In the genomic region with DNA sequence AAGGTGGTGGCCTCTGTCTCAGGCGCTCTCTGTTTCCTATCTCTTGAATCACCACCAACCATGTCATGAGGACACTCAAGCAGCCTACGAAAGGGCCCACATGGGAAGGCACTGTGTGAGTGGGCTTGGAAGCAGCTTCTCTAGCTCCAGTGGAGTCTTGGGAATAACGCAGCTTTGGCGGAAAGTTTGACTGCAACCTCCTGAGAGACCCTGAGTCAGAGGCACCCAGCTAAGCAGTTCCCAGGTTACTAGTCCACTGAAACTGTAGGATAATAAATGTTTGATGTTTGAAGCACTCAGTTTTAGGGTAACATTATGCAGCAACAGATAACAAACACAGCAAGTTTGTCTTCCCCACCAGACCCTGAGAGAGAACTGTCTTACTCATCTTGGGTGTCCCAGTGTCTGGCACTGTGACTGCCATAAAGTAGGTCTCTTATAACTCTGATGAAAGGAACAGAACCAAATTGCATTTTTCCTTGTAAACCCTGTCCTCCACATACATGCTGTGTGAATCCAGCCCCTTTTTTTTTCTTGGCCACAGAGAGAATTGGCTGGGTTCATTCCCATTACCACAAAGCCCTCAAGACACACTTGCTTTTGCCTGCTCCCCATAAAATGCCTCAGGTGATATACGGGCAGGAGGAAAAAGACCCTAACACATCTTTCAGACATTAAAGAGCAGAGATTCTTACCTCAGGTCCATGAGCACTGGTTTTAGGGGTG, we compare ENCODE assay signal across 24 cellular contexts.
DNase-seq lines count a peak whose midpoint lies in the region; ATAC-seq, FAIRE-seq and TF ChIP-seq lines count a peak whose summit lies in the region.
"Had no signal": no experiment of that assay in that cellular context is flagged by ENCODE, and none has a peak within 500 bp of the region (broad histone marks: within the 10 kb centered on the region; RNA-seq: fewer than 3 reads in every experiment).

No MANE protein-coding gene starts in this region.

- TF ChIP-seq POLR2A in H54 (IDR thresholded peaks at IDR 0.05; ENCODE audit: low read depth, low read length), result no peak

- ATAC-seq in HG02885 (IDR thresholded peaks at IDR 0.05; ENCODE audit: poor library complexity, unreplicated experiment) (no peak), HG02938 (IDR thresholded peaks at IDR 0.05; ENCODE audit: unreplicated experiment) (no peak)
- ATAC-seq in activated naive CD4-positive, alpha-beta T cell treated with anti-CD3 and anti-CD28 coated beads, Interleukin-2, amount 50 U/mL, for 72 hours, result no peak
- ATAC-seq: effector memory CD8-positive, alpha-beta T cell had no signal

- no peaks in the 10 kb centered on the region for H3K36me3 Mint-ChIP-seq in activated naive CD4-positive, alpha-beta T cell treated with anti-CD3 and anti-CD28 coated beads, Interleukin-2, amount 50 U/mL, for 72 hours
- H3K36me3 Mint-ChIP-seq: CD14-positive monocyte, IgD-negative memory B cell had no signal

- H3K9me3 Mint-ChIP-seq in activated naive CD4-positive, alpha-beta T cell treated with anti-CD3 and anti-CD28 coated beads, Interleukin-2, amount 50 U/mL, for 72 hours, result no peaks in the 10 kb centered on the region
- H3K9me3 Mint-ChIP-seq: activated B cell treated with CpG ODN at 0.5 μM for 24 hours; CD14-positive monocyte; effector memory CD8-positive, alpha-beta T cell; IgD-negative memory B cell had no signal

- FAIRE-seq in H54 (lab: Jason Lieb, UNC), result no peak

- no peaks in the 10 kb centered on the region for H3K79me2 ChIP-seq in parathyroid adenoma

- no peaks in the 10 kb centered on the region for H3K36me3 ChIP-seq in parathyroid adenoma (ENCODE audit: control insufficient read depth, insufficient read depth, low read length)
- H3K36me3 ChIP-seq: brain microvascular endothelial cell, thyroid gland had no signal

- no peak for TF ChIP-seq CTCF in parathyroid adenoma (IDR thresholded peaks at IDR 0.05)

- peak overlapping the region; percentile 2 for H2AFZ ChIP-seq in parathyroid adenoma

- H3K27ac ChIP-seq in parathyroid adenoma, result no peak overlapping the region
- H3K27ac ChIP-seq: brain microvascular endothelial cell, thyroid gland had no signal

- no peak overlapping the region for H3K9ac ChIP-seq in parathyroid adenoma

- H3K4me3 ChIP-seq in parathyroid adenoma (ENCODE audit: low read depth, low read length), result no peak overlapping the region
- H3K4me3 ChIP-seq: lung, thyroid gland had no signal

- H3K27me3 ChIP-seq in parathyroid adenoma (ENCODE audit: control insufficient read depth, insufficient read depth, low read length), result no peaks in the 10 kb centered on the region
- H3K27me3 ChIP-seq: brain microvascular endothelial cell, thyroid gland had no signal

- peaks cover 3% of the 10 kb centered on the region for H3K4me1 ChIP-seq in parathyroid adenoma
- H3K4me1 ChIP-seq: thyroid gland had no signal

- DNase-seq in GM03348 (ENCODE audit: low spot score), result peak; percentile 22
- DNase-seq in astrocyte of the hippocampus (ENCODE audit: low read depth, low spot score), result peak; percentile 45
- DNase-seq in fibroblast of peridontal ligament (ENCODE audit: extremely low read depth), result peak; percentile 65
- no peak for DNase-seq in H54 (ENCODE audit: insufficient read length, low spot score)
- DNase-seq in activated naive CD4-positive, alpha-beta T cell treated with anti-CD3 and anti-CD28 coated beads, Interleukin-2, amount 50 U/mL, for 72 hours (ENCODE audit: low spot score in 2 of 2), result no peak
- DNase-seq: activated B cell treated with CpG ODN at 0.5 μM for 24 hours; activated CD4-positive, alpha-beta T cell treated with anti-CD3 and anti-CD28 coated beads, Interleukin-2, amount 50 U/mL, for 4 hours; activated effector memory CD4-positive, alpha-beta T cell treated with Interleukin-2 at 50 U/mL for 16 hours; brain microvascular endothelial cell; effector memory CD8-positive, alpha-beta T cell; glutamatergic neuron; NCI-H2029 treated with DMSO at 0.1 percent for 48 hours; NCI-H774; nucleus accumbens; stimulated activated CD4-positive, alpha-beta T cell treated with anti-CD3 and anti-CD28 coated beads, Interleukin-4, amount 100 ng/mL, for 1 hour; stimulated activated naive CD4-positive, alpha-beta T cell; T1000; thyroid gland had no signal

- no peak overlapping the region for H3K27ac Mint-ChIP-seq in activated naive CD4-positive, alpha-beta T cell treated with anti-CD3 and anti-CD28 coated beads, Interleukin-2, amount 50 U/mL, for 72 hours
- H3K27ac Mint-ChIP-seq: activated B cell treated with CpG ODN at 0.5 μM for 24 hours; effector memory CD8-positive, alpha-beta T cell; IgD-negative memory B cell had no signal

- peak overlapping the region; percentile 19 for H3K4me2 ChIP-seq in parathyroid adenoma (ENCODE audit: low read length)

- H3K9me3 ChIP-seq in parathyroid adenoma (ENCODE audit: control insufficient read depth, low read length), result no peaks in the 10 kb centered on the region
- H3K9me3 ChIP-seq: thyroid gland had no signal

Comparison
In these comparisons a context has a peak if more than half of its experiments do, and no peak if none do; other contexts are left out.
1. DNase-seq: peak in GM03348 (single experiment), astrocyte of the hippocampus (single experiment) and fibroblast of peridontal ligament (single experiment); none in H54 (single experiment) and activated naive CD4-positive, alpha-beta T cell treated with anti-CD3 and anti-CD28 coated beads, Interleukin-2, amount 50 U/mL, for 72 hours (0 of 2).